Comparison of ENCODE assay signal across 19 cellular contexts in the genomic region with DNA sequence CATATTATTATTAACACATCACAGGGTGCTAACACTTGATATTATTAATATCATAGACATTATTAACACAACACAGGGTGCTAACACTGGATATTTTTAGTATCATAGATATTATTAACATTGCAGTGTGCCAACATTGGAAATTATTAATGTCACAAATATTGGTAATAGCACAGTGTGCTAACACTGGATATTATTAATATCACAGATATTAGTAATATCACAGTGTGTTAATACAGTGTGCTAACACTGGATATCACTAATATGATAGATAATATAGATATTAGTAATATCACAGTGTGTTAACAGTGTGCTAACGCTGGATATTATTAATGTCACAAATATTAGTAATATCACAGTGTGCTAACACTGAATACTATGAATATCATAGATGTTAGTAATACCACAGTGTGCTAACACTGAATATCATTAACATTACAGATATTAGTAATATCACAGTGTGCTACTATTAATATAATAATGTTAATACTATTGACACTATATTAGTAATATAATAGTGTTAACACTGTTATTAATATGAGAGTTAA. TPM values are rescaled to one million over a fixed set of nuclear protein-coding genes. Genes with fewer than 3 reads are reported as not detected.
DNase-seq lines count a peak whose midpoint lies in the region; ATAC-seq, FAIRE-seq and TF ChIP-seq lines count a peak whose summit lies in the region.
"Had no signal": no experiment of that assay in that cellular context is flagged by ENCODE, and none has a peak within 500 bp of the region (broad histone marks: within the 10 kb centered on the region; RNA-seq: fewer than 3 reads in every experiment).

No MANE protein-coding gene starts in this region.

- no peaks in the 10 kb centered on the region for H3K4me1 ChIP-seq in GM12878 (ENCODE audit: control insufficient read depth, insufficient read depth, low read length)

- DNase-seq in GM12878 (ENCODE audit: low read depth, low spot score) = no peak
- no peak for DNase-seq in immature natural killer cell
- DNase-seq in NCI-H2081 (lab: John Stamatoyannopoulos, UW) = no peak
- no peak for DNase-seq in cerebellum (ENCODE audit: low spot score)
- DNase-seq: 8988T; C1 segment of cervical spinal cord; Calu3; CD4-positive, alpha-beta memory T cell; COR-L47; DMS53; DMS79 treated with DMSO at 0.1 percent for 48 hours; GM23248; H7; HCEC 1CT had no signal

- no peak for TF ChIP-seq CTCF in GM12878 (IDR thresholded peaks at IDR 0.05 in 2 of 3, conservative IDR thresholded peaks at IDR 0.05 in 1 of 3; ENCODE audit: control insufficient read depth in 2 of 3, extremely low read depth in 1 of 3, insufficient read depth in 1 of 3, low read depth in 3 of 3, low read length in 3 of 3)

- 85% methylated on average over 1 of the region's 1 CpG for WGBS in GM12878 (ENCODE audit: insufficient coverage, insufficient replicate concordance, low lambda C conversion rate, missing lambda C conversion rate)

- SMC1A ChIA-PET in GM12878 (lab: Charles Lee; ENCODE audit: uncharacterized antibody, unreplicated experiment) = no interaction called here

- H2AFZ ChIP-seq in GM12878 (ENCODE audit: control insufficient read depth, low read depth, low read length) = no peak overlapping the region
- H2AFZ ChIP-seq: GM23248 had no signal

- CTCF ChIA-PET in GM12878 (lab: Yijun Ruan, JAX) = no interaction called here

- RAD21 ChIA-PET in GM12878 (lab: Charles Lee; ENCODE audit: unreplicated experiment) = no interaction called here

- TF ChIP-seq POLR2A in GM12878 (IDR thresholded peaks at IDR 0.05; ENCODE audit: low read depth, low read length) = no peak

- H3K27ac ChIP-seq in GM12878 (ENCODE audit: control insufficient read depth, insufficient read depth) = no peak overlapping the region
- H3K27ac ChIP-seq: GM23248 had no signal

- no peaks in the 10 kb centered on the region for H4K20me1 ChIP-seq in GM12878 (ENCODE audit: control insufficient read depth, insufficient read depth)

- no peaks in the 10 kb centered on the region for H3K27me3 ChIP-seq in GM12878 (replicated peaks in 1 of 2; ENCODE audit: control insufficient read depth in 2 of 2, insufficient read depth in 2 of 2, low read length in 1 of 2)

- POLR2A ChIA-PET in GM12878 (lab: Charles Lee) = no interaction called here

- no peaks in the 10 kb centered on the region for H3K9me3 Mint-ChIP-seq in immature natural killer cell
- H3K9me3 Mint-ChIP-seq: CD4-positive, alpha-beta memory T cell had no signal

- no peaks in the 10 kb centered on the region for H3K4me1 Mint-ChIP-seq in immature natural killer cell
- H3K4me1 Mint-ChIP-seq: CD4-positive, alpha-beta memory T cell had no signal

- H3K79me2 ChIP-seq in GM12878 (ENCODE audit: control insufficient read depth, insufficient read depth, low read length) = no peaks in the 10 kb centered on the region

- BruUV-seq in GM12878 (replicated peaks; lab: Mats Ljungman, UMichigan) = no TSS peak

- no peaks in the 10 kb centered on the region for H3K36me3 ChIP-seq in GM12878 (ENCODE audit: control insufficient read depth in 2 of 2, insufficient read depth in 2 of 2, low read length in 1 of 2)

- no peak for TF ChIP-seq EP300 in GM12878 (IDR thresholded peaks at IDR 0.05; ENCODE audit: borderline replicate concordance in 1 of 2, control insufficient read depth in 1 of 2, low read depth in 2 of 2, low read length in 2 of 2)

- no peak for TF ChIP-seq RAD21 in GM12878 (IDR thresholded peaks at IDR 0.05; ENCODE audit: insufficient read depth, low read depth, low read length)

- H3K36me3 Mint-ChIP-seq in immature natural killer cell = no peaks in the 10 kb centered on the region
- H3K36me3 Mint-ChIP-seq: CD4-positive, alpha-beta memory T cell had no signal

- H3K27me3 Mint-ChIP-seq in immature natural killer cell (ENCODE audit: low read depth in 3 of 3) = peaks cover 0 to 3% (median 0%) of the 10 kb centered on the region in 3 donors
- H3K27me3 Mint-ChIP-seq: CD4-positive, alpha-beta memory T cell had no signal

- H3K9ac ChIP-seq in GM12878 (ENCODE audit: control insufficient read depth, insufficient read depth, low read length) = no peak overlapping the region
- H3K9ac ChIP-seq: GM23248 had no signal

- intact Hi-C loops in GM12878 (cut with micrococcal nuclease; ENCODE audit: unreplicated experiment) = no loop called here

- no peak for ATAC-seq in GM12878

- no peak overlapping the region for H3K4me3 ChIP-seq in GM12878
- H3K4me3 ChIP-seq: GM23248 had no signal

- in situ Hi-C loops in GM12878 (cut with MboI) = no loop called here

- H3K4me3 Mint-ChIP-seq in immature natural killer cell = no peak overlapping the region
- H3K4me3 Mint-ChIP-seq: CD4-positive, alpha-beta memory T cell had no signal

- no peaks in the 10 kb centered on the region for H3K9me3 ChIP-seq in GM12878 (replicated peaks; ENCODE audit: control insufficient read depth, insufficient read depth, low read length)

- peak; percentile 16 for FAIRE-seq in A204.1 (lab: Jason Lieb, UNC)
- FAIRE-seq in GM12878 (lab: Jason Lieb, UNC) = no peak
- FAIRE-seq in endometrium (lab: Jason Lieb, UNC) = peak; percentile 48
- FAIRE-seq: GM19239, H1 had no signal

- H3K27ac Mint-ChIP-seq in immature natural killer cell = no peak overlapping the region
- H3K27ac Mint-ChIP-seq: CD4-positive, alpha-beta memory T cell had no signal

- H3K4me2 ChIP-seq in GM12878 (ENCODE audit: control insufficient read depth, insufficient read depth) = no peak overlapping the region

RNA-seq across cellular contexts. Expression of a gene that starts 1.6 kb away (rescaled TPM):
- 1.1 and 1.9 TPM in 2 replicates for total RNA-seq in GM12878 (2013; cell fraction: nucleolus; rRNA removed)
- 0.60 and 0.62 TPM in 2 replicates for total RNA-seq in GM12878 (2014; rRNA removed)
- total RNA-seq in GM12878 (2014; rRNA removed; fragmentation: Illumina TruSeq; extraction: Trizol) = 0.23 and 0.31 TPM in 2 replicates
- 0.26 and 0.45 TPM in 2 replicates for total RNA-seq in GM12878 (2021)
- 0.60 TPM for polyA plus RNA-seq in GM12878 (2011; ENCODE audit: low read depth)
- 1.4 and 1.9 TPM in 2 replicates for polyA plus RNA-seq in GM12878 (2011; rRNA removed)
- 1.3 TPM in 2 replicates for polyA plus RNA-seq in GM12878 (2011; cell fraction: cytosol; rRNA removed)
- polyA plus RNA-seq in GM12878 (2011; cell fraction: nucleus; rRNA removed) = 2.0 and 5.1 TPM in 2 replicates
- 0.62 and 0.68 TPM in 2 replicates for polyA plus RNA-seq in GM12878 (2012)
- polyA plus RNA-seq in GM12878 (2014; fragmentation: Illumina TruSeq; extraction: Trizol) = 0.22 TPM in 1 of 2 replicates, not detected in the other
- under 1 TPM; 0.31 to 0.55 TPM for polyA plus RNA-seq in GM12878 (2014; fragmentation: Nextera tagmentation; extraction: Ambion mirVana)
- 0.11 and 0.85 TPM in 2 replicates for polyA plus RNA-seq in GM12878 (2014; rRNA removed)
- under 1 TPM; 0.27 to 0.55 TPM for polyA plus RNA-seq in GM12878 (2016; fragmentation: Nextera tagmentation; extraction: Ambion mirVana)
- polyA minus RNA-seq in GM12878 (2011; rRNA and poly(A)+ RNA removed) = 0.67 and 1.4 TPM in 2 replicates
- not detected in 2 replicates for polyA minus RNA-seq in GM12878 (2011; cell fraction: cytosol; rRNA and poly(A)+ RNA removed)
- 0.36 TPM in 1 of 2 replicates, not detected in the other for polyA minus RNA-seq in GM12878 (2011; cell fraction: nucleus; rRNA and poly(A)+ RNA removed)
- 1 to 10 TPM; 1.3 to 6.5 (median 2.8) TPM for polyA plus RNA-seq in immature natural killer cell
- 0.27 TPM for total RNA-seq in cerebellum
- total RNA-seq: Calu3, G401, GM23248, H1 had no signal

RNA-seq across cellular contexts. Expression of a gene that starts 20.3 kb away (rescaled TPM):
- 50.8 and 54.7 TPM in 2 replicates for total RNA-seq in GM12878 (2013; cell fraction: nucleolus; rRNA removed)
- total RNA-seq in GM12878 (2014; rRNA removed) = 11.1 and 11.4 TPM in 2 replicates
- total RNA-seq in GM12878 (2014; rRNA removed; fragmentation: Illumina TruSeq; extraction: Trizol) = 8.0 and 8.3 TPM in 2 replicates
- total RNA-seq in GM12878 (2021) = 11.4 and 14.5 TPM in 2 replicates
- 4.1 TPM for polyA plus RNA-seq in GM12878 (2011; ENCODE audit: low read depth)
- polyA plus RNA-seq in GM12878 (2011; rRNA removed) = 14.9 and 15.6 TPM in 2 replicates
- 14.0 and 15.4 TPM in 2 replicates for polyA plus RNA-seq in GM12878 (2011; cell fraction: cytosol; rRNA removed)
- polyA plus RNA-seq in GM12878 (2011; cell fraction: nucleus; rRNA removed) = 22.0 and 25.2 TPM in 2 replicates
- polyA plus RNA-seq in GM12878 (2012) = 5.0 and 6.6 TPM in 2 replicates
- polyA plus RNA-seq in GM12878 (2014; fragmentation: Illumina TruSeq; extraction: Trizol) = 4.7 and 6.4 TPM in 2 replicates
- polyA plus RNA-seq in GM12878 (2014; fragmentation: Nextera tagmentation; extraction: Ambion mirVana) = under 1 TPM; 0.79 to 0.98 TPM
- 8.8 and 9.5 TPM in 2 replicates for polyA plus RNA-seq in GM12878 (2014; rRNA removed)
- polyA plus RNA-seq in GM12878 (2016; fragmentation: Nextera tagmentation; extraction: Ambion mirVana) = 10 to 100 TPM in 1 of 2 experiments, 1 to 10 TPM in 1; 9.8 to 10.1 TPM
- polyA minus RNA-seq in GM12878 (2011; rRNA and poly(A)+ RNA removed) = 36.6 and 51.0 TPM in 2 replicates
- polyA minus RNA-seq in GM12878 (2011; cell fraction: cytosol; rRNA and poly(A)+ RNA removed) = 5.3 and 6.4 TPM in 2 replicates
- polyA minus RNA-seq in GM12878 (2011; cell fraction: nucleus; rRNA and poly(A)+ RNA removed) = 29.3 and 56.6 TPM in 2 replicates
- polyA plus RNA-seq in immature natural killer cell = 10 to 100 TPM in 1 of 3 donors, 1 to 10 TPM in 2; 7.6 to 14.9 (median 9.6) TPM
- 20.9 TPM for total RNA-seq in cerebellum

RNA-seq across cellular contexts. Expression of a gene that starts 38.0 kb away (rescaled TPM):
- 323 and 325 TPM in 2 replicates for total RNA-seq in GM12878 (2013; cell fraction: nucleolus; rRNA removed)
- 54.3 and 57.2 TPM in 2 replicates for total RNA-seq in GM12878 (2014; rRNA removed)
- 52.9 and 54.2 TPM in 2 replicates for total RNA-seq in GM12878 (2014; rRNA removed; fragmentation: Illumina TruSeq; extraction: Trizol)
- 43.7 and 43.8 TPM in 2 replicates for total RNA-seq in GM12878 (2021)
- 24.4 TPM for polyA plus RNA-seq in GM12878 (2011; ENCODE audit: low read depth)
- 107 and 133 TPM in 2 replicates for polyA plus RNA-seq in GM12878 (2011; rRNA removed)
- polyA plus RNA-seq in GM12878 (2011; cell fraction: cytosol; rRNA removed) = 71.5 and 86.9 TPM in 2 replicates
- polyA plus RNA-seq in GM12878 (2011; cell fraction: nucleus; rRNA removed) = 173 and 184 TPM in 2 replicates
- polyA plus RNA-seq in GM12878 (2012) = 34.9 and 40.6 TPM in 2 replicates
- 61.2 and 80.1 TPM in 2 replicates for polyA plus RNA-seq in GM12878 (2014; fragmentation: Illumina TruSeq; extraction: Trizol)
- 10 to 100 TPM; 14.5 to 21.4 TPM for polyA plus RNA-seq in GM12878 (2014; fragmentation: Nextera tagmentation; extraction: Ambion mirVana)
- 75.1 and 76.0 TPM in 2 replicates for polyA plus RNA-seq in GM12878 (2014; rRNA removed)
- polyA plus RNA-seq in GM12878 (2016; fragmentation: Nextera tagmentation; extraction: Ambion mirVana) = 10 to 100 TPM; 52.1 to 52.7 TPM
- polyA minus RNA-seq in GM12878 (2011; rRNA and poly(A)+ RNA removed) = 76.9 and 90.5 TPM in 2 replicates
- 22.1 and 28.3 TPM in 2 replicates for polyA minus RNA-seq in GM12878 (2011; cell fraction: cytosol; rRNA and poly(A)+ RNA removed)
- polyA minus RNA-seq in GM12878 (2011; cell fraction: nucleus; rRNA and poly(A)+ RNA removed) = 73.3 and 96.1 TPM in 2 replicates
- 10 to 100 TPM; 69.8 to 98.9 (median 75.0) TPM for polyA plus RNA-seq in immature natural killer cell
- total RNA-seq in cerebellum = 127 TPM
- total RNA-seq: Calu3 had no signal

RNA-seq across cellular contexts. Expression of a gene that starts 44.6 kb away (rescaled TPM):
- total RNA-seq in GM12878 (2013; cell fraction: nucleolus; rRNA removed) = 14.0 and 14.3 TPM in 2 replicates
- total RNA-seq in GM12878 (2014; rRNA removed) (5.6 and 7.6 TPM in 2 replicates), GM12878 (2014; rRNA removed; fragmentation: Illumina TruSeq; extraction: Trizol) (7.6 and 8.0 TPM in 2 replicates), GM12878 (2021) (4.0 and 4.1 TPM in 2 replicates), cerebellum (14.3 TPM)
- polyA plus RNA-seq in GM12878 (2011; ENCODE audit: low read depth) = 1.8 TPM
- polyA plus RNA-seq in GM12878 (2011; rRNA removed) (7.6 and 11.4 TPM in 2 replicates), GM12878 (2014; fragmentation: Illumina TruSeq; extraction: Trizol) (7.4 and 9.6 TPM in 2 replicates), GM12878 (2014; fragmentation: Nextera tagmentation; extraction: Ambion mirVana) (1 to 10 TPM; 2.7 to 3.1 TPM), GM12878 (2014; rRNA removed) (4.8 and 6.4 TPM in 2 replicates), GM12878 (2016; fragmentation: Nextera tagmentation; extraction: Ambion mirVana) (1 to 10 TPM; 6.6 to 9.0 TPM), immature natural killer cell (1 to 10 TPM in 2 of 3 donors, not detected in 1; 1.9 to 4.7 TPM)
- polyA plus RNA-seq in GM12878 (2011; cell fraction: cytosol; rRNA removed) = 3.9 and 4.2 TPM in 2 replicates
- polyA plus RNA-seq in GM12878 (2011; cell fraction: nucleus; rRNA removed) = 2.1 and 2.4 TPM in 2 replicates
- 2.3 and 4.2 TPM in 2 replicates for polyA plus RNA-seq in GM12878 (2012)
- polyA minus RNA-seq in GM12878 (2011; rRNA and poly(A)+ RNA removed) = 2.7 and 3.1 TPM in 2 replicates
- 2.5 TPM in 2 replicates for polyA minus RNA-seq in GM12878 (2011; cell fraction: cytosol; rRNA and poly(A)+ RNA removed)
- polyA minus RNA-seq in GM12878 (2011; cell fraction: nucleus; rRNA and poly(A)+ RNA removed) = 3.7 and 5.5 TPM in 2 replicates
